ENCODE assay signal across 1 cellular context in the genomic region with DNA sequence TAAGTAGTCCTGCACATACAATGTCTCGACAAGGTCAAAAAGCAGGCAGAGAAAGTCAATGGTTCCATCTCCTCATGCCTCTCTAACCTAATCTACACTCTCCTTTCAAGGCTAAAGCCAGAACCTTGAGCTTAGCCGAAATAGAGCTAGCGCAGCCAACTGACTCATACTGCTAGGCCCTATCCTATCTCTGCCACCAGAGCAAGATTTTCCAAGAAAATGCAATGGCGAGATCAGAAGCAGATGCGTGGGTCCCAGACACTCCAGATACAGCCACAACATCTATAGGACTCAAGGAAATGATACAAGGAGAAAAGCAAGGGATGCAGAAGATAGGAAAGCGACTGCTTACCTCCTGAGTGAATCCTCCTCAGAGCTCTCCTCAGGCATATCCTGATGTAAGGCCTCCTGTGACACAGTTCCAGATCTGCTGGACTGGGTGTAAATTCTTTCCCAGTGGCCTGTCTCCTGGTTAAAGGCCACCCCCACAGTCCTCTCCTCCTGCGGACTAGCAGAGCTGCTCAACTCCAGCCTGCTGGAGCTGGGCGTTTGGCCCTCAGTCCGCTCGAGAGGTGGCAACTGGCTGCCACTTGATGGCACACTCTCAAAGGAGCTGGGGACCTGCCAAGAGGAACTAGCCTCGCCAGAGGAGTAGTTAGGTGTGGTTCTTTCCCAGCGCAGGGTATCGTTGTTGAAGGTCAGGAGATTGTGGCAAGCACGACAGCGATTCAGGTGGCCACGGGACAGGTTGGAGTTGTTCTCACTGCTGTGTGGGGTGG.
TF ChIP-seq lines count a peak whose summit lies in the region.

No MANE protein-coding gene starts in this region.

TF ChIP-seq in H1, 55 proteins besides CTCF, POLR2A, EP300 and RAD21 (continued from another document):
- TF ChIP-seq NANOG (IDR thresholded peaks at IDR 0.05; ENCODE audit: insufficient read depth, low read depth, low read length, poor library complexity, severe bottlenecking), result no peak
- TF ChIP-seq, protein P1, sequence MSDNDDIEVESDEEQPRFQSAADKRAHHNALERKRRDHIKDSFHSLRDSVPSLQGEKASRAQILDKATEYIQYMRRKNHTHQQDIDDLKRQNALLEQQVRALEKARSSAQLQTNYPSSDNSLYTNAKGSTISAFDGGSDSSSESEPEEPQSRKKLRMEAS (IDR thresholded peaks at IDR 0.05), result no peak
- no peak for TF ChIP-seq SUZ12 (IDR thresholded peaks at IDR 0.05; ENCODE audit: low read length)
- TF ChIP-seq CEBPB (IDR thresholded peaks at IDR 0.05; ENCODE audit: low read depth, low read length), result no peak
- TF ChIP-seq SRF (IDR thresholded peaks at IDR 0.05; ENCODE audit: low read depth, low read length), result no peak
TF ChIP-seq in H1: peak in this region for 0.
